In genomic region chr19:709965-710714, GRCh38 we compare ENCODE assay signal across 10 cellular contexts. TPM values are rescaled to one million over a fixed set of nuclear protein-coding genes. Genes with fewer than 3 reads are reported as not detected.
DNase-seq lines count a peak whose midpoint lies in the region; ATAC-seq and TF ChIP-seq lines count a peak whose summit lies in the region.
"Had no signal": no experiment of that assay in that cellular context is flagged by ENCODE, and none has a peak within 500 bp of the region (broad histone marks: within the 10 kb centered on the region; RNA-seq: fewer than 3 reads in every experiment).

No MANE protein-coding gene starts in this region.

- H3K4me3 ChIP-seq in cardiac muscle cell: peak overlapping the region; percentile 98
- peak overlapping the region; percentile 51 to 86 (median 72) for H3K4me3 ChIP-seq in upper lobe of left lung

- H3K4me3 Mint-ChIP-seq in neural crest cell: peak overlapping the region; percentile 78
- H3K4me3 Mint-ChIP-seq: activated T-helper 1 cell treated with anti-CD3 and anti-CD28 coated beads, Interleukin-12 subunit alpha, Interleukin-12 subunit beta, Interleukin-2, Interleukin-4 antibody, amounts not matched to agents 30 ng/mL and 10 ng/mL and 1 ng/mL, durations not matched to agents 14 hours and 24 hours and 36 hours had no signal

- H3K4me1 ChIP-seq in cardiac muscle cell (ENCODE audit: low read depth) (no peaks in the 10 kb centered on the region), upper lobe of left lung (peaks cover 8 to 36% (median 18%) of the 10 kb centered on the region in 4 donors)

- H3K36me3 ChIP-seq in cardiac muscle cell (no peaks in the 10 kb centered on the region), upper lobe of left lung (no peaks in the 10 kb centered on the region)

- no peak for DNase-seq in cardiac muscle cell (ENCODE audit: low read depth in 1 of 2, low spot score in 1 of 2)
- DNase-seq in neural crest cell (ENCODE audit: low read depth, low spot score): no peak
- DNase-seq in upper lobe of left lung: peak in 1 of 2 donors; percentile 85
- DNase-seq in NCI-H82 (lab: John Stamatoyannopoulos, UW): no peak
- DNase-seq: NCI-H2081, T-helper 1 cell had no signal

- ATAC-seq in upper lobe of left lung (ENCODE audit: low FRiP score in 2 of 2) (peak; percentile 32 to 78), HG02588 (IDR thresholded peaks at IDR 0.05; ENCODE audit: unreplicated experiment) (no peak), HG03520 (IDR thresholded peaks at IDR 0.05; ENCODE audit: unreplicated experiment) (no peak)

- H3K27me3 ChIP-seq in cardiac muscle cell: no peaks in the 10 kb centered on the region
- H3K27me3 ChIP-seq in upper lobe of left lung: peaks cover 0 to 18% (median 4%) of the 10 kb centered on the region in 4 donors

- H3K4me1 Mint-ChIP-seq in neural crest cell: peaks cover 10% of the 10 kb centered on the region

- TF ChIP-seq CTCF in cardiac muscle cell (IDR thresholded peaks at IDR 0.05; ENCODE audit: low read depth, low read length): no peak
- TF ChIP-seq CTCF in neural crest cell (conservative IDR thresholded peaks at IDR 0.05): no peak
- TF ChIP-seq CTCF in upper lobe of left lung (IDR thresholded peaks at IDR 0.05): peak in 1 of 6 experiments; percentile 5

- peaks cover 3% of the 10 kb centered on the region for H3K27me3 Mint-ChIP-seq in neural crest cell (ENCODE audit: low read depth)

- no peaks in the 10 kb centered on the region for H3K9me3 Mint-ChIP-seq in neural crest cell

- H3K27ac Mint-ChIP-seq in neural crest cell (ENCODE audit: unreplicated experiment): no peak overlapping the region
- H3K27ac Mint-ChIP-seq: activated T-helper 1 cell treated with anti-CD3 and anti-CD28 coated beads, Interleukin-12 subunit alpha, Interleukin-12 subunit beta, Interleukin-2, Interleukin-4 antibody, amounts not matched to agents 30 ng/mL and 10 ng/mL and 1 ng/mL, durations not matched to agents 14 hours and 24 hours and 36 hours had no signal

- 38 to 47% methylated on average over 15 to 29 of the region's 32 CpGs for WGBS in upper lobe of left lung, 2 donors

- TF ChIP-seq POLR2A in upper lobe of left lung (IDR thresholded peaks at IDR 0.05): peak in 1 of 4 donors; percentile 9

- peaks cover under 1% of the 10 kb centered on the region for H3K36me3 Mint-ChIP-seq in neural crest cell (ENCODE audit: low read depth)

- no peak for TF ChIP-seq EP300 in upper lobe of left lung (IDR thresholded peaks at IDR 0.05)

- H3K27ac ChIP-seq in angular gyrus (ENCODE audit: low read depth, low read length) (peak overlapping the region; percentile 85), cardiac muscle cell (no peak overlapping the region), upper lobe of left lung (peak overlapping the region; percentile 69 to 91 (median 84))

- no peaks in the 10 kb centered on the region for H3K9me3 ChIP-seq in cardiac muscle cell (ENCODE audit: low read depth)
- no peaks in the 10 kb centered on the region for H3K9me3 ChIP-seq in upper lobe of left lung

RNA-seq across cellular contexts. Expression of gene PALM, which starts 1.4 kb away (rescaled TPM):
- total RNA-seq in cardiac muscle cell: 63.5 and 105 TPM in 2 replicates
- 23.0 and 33.0 TPM in 2 replicates for polyA plus RNA-seq in cardiac muscle cell
- total RNA-seq in neural crest cell: 45.1 and 52.1 TPM in 2 replicates
- total RNA-seq in upper lobe of left lung: 10 to 100 TPM; 12.5 to 65.6 (median 37.4) TPM

RNA-seq across cellular contexts. Expression of gene PRSS57, which starts 14.9 kb away (rescaled TPM):
- total RNA-seq in cardiac muscle cell (not detected in 2 replicates), neural crest cell (not detected in 2 replicates), upper lobe of left lung (under 1 TPM in 2 of 6 donors, not detected in 4; 0.37 to 0.46 TPM)
- 0.22 TPM in 1 of 2 replicates, not detected in the other for polyA plus RNA-seq in cardiac muscle cell
- total RNA-seq: activated T-helper 1 cell treated with anti-CD3 and anti-CD28 coated beads, Interleukin-12 subunit alpha, Interleukin-12 subunit beta, Interleukin-2, Interleukin-4 antibody, amounts not matched to agents 30 ng/mL and 10 ng/mL and 1 ng/mL, durations not matched to agents 14 hours and 24 hours and 36 hours had no signal

RNA-seq across cellular contexts. Expression of gene FSTL3, which starts 33.9 kb away (rescaled TPM):
- total RNA-seq in cardiac muscle cell (44.4 and 46.9 TPM in 2 replicates), neural crest cell (7.7 and 8.9 TPM in 2 replicates), upper lobe of left lung (100 to 1,000 TPM; 109 to 335 (median 197) TPM)
- polyA plus RNA-seq in cardiac muscle cell: 33.0 and 34.7 TPM in 2 replicates

RNA-seq across cellular contexts. Expression of gene MISP, which starts 40.8 kb away (rescaled TPM):
- total RNA-seq in cardiac muscle cell: 0.18 and 1.2 TPM in 2 replicates
- not detected in 2 replicates for polyA plus RNA-seq in cardiac muscle cell
- total RNA-seq in neural crest cell: 0.14 TPM in 1 of 2 replicates, not detected in the other
- total RNA-seq in upper lobe of left lung: 10 to 100 TPM; 22.5 to 51.5 (median 37.5) TPM
- total RNA-seq: activated T-helper 1 cell treated with anti-CD3 and anti-CD28 coated beads, Interleukin-12 subunit alpha, Interleukin-12 subunit beta, Interleukin-2, Interleukin-4 antibody, amounts not matched to agents 30 ng/mL and 10 ng/mL and 1 ng/mL, durations not matched to agents 14 hours and 24 hours and 36 hours had no signal

RNA-seq across cellular contexts. Expression of gene RNF126, which starts 47.1 kb away (rescaled TPM):
- 76.6 and 78.5 TPM in 2 replicates for total RNA-seq in cardiac muscle cell
- polyA plus RNA-seq in cardiac muscle cell: 88.7 and 92.1 TPM in 2 replicates
- 50.6 and 55.9 TPM in 2 replicates for total RNA-seq in neural crest cell
- total RNA-seq in upper lobe of left lung: 100 to 1,000 TPM in 1 of 6 donors, 10 to 100 TPM in 5; 36.7 to 106 (median 66.3) TPM

Comparison
In these comparisons a context has a peak if more than half of its experiments do, and no peak if none do; other contexts are left out.
1. ATAC-seq: peak in upper lobe of left lung (2 of 2); none in HG02588 (single experiment) and HG03520 (single experiment).